Comparison of ENCODE assay signal across 8 cellular contexts in genomic region chr12:40105515-40106201, GRCh38. TPM values are rescaled to one million over a fixed set of nuclear protein-coding genes. Genes with fewer than 3 reads are reported as not detected.
DNase-seq lines count a peak whose midpoint lies in the region; ATAC-seq and TF ChIP-seq lines count a peak whose summit lies in the region.

TSS of gene SLC2A13 (minus strand) at chr12:40106081. CDS start at chr12:40105808, 273 bp downstream.

- peak within 1 kb of the TSS; percentile 63 to 71 for H3K9ac ChIP-seq in duodenal mucosa (ENCODE audit: low read depth in 1 of 2, low read length in 2 of 2)

- H3K27me3 ChIP-seq in duodenal mucosa (ENCODE audit: control insufficient read depth in 1 of 2, insufficient read depth in 2 of 2, low read length in 2 of 2) (no peaks in the 10 kb centered on the region), lung (ENCODE audit: control insufficient read depth, insufficient read depth) (no peaks in the 10 kb centered on the region)

- peak within 1 kb of the TSS; percentile 76 for H3K27ac ChIP-seq in duodenal mucosa (ENCODE audit: low read depth, low read length)
- H3K27ac ChIP-seq in lung (ENCODE audit: low read depth in 1 of 2, low read length in 1 of 2), result peak within 1 kb of the TSS; percentile 70 to 81

- H3K4me3 ChIP-seq in duodenal mucosa (ENCODE audit: low read depth in 1 of 2, low read length in 2 of 2), result peak within 1 kb of the TSS; percentile 84 to 85
- peak within 1 kb of the TSS; percentile 85 for H3K4me3 ChIP-seq in lung

- H3K9me3 ChIP-seq in duodenal mucosa (ENCODE audit: control insufficient read depth in 1 of 2, low read length in 2 of 2) (no peaks in the 10 kb centered on the region), lung (ENCODE audit: control insufficient read depth in 2 of 2, insufficient read depth in 1 of 2, low read length in 1 of 2) (no peaks in the 10 kb centered on the region)

- H3K36me3 ChIP-seq in duodenal mucosa (ENCODE audit: control insufficient read depth in 1 of 2, insufficient read depth in 2 of 2, low read length in 2 of 2), result no peaks in the 10 kb centered on the region
- H3K36me3 ChIP-seq in lung (ENCODE audit: control insufficient read depth in 2 of 2, insufficient read depth in 2 of 2, low read length in 2 of 2), result no peaks in the 10 kb centered on the region

- TF ChIP-seq CTCF in AG09319 (IDR thresholded peaks at IDR 0.05; ENCODE audit: low read depth, low read length), result no peak
- TF ChIP-seq CTCF in lung (IDR thresholded peaks at IDR 0.05; ENCODE audit: control extremely low read depth, extremely low read depth), result no peak

- H3K4me1 ChIP-seq in duodenal mucosa (ENCODE audit: control insufficient read depth in 1 of 2, insufficient read depth in 2 of 2, low read length in 2 of 2) (peaks cover 25 to 34% of the 10 kb centered on the region in 2 donors), lung (ENCODE audit: control insufficient read depth in 2 of 2, insufficient read depth in 2 of 2, low read length in 2 of 2) (peaks cover 4 to 5% of the 10 kb centered on the region in 2 donors)

- 0 to 1% methylated on average over 87 to 97 of the region's 97 CpGs for WGBS in lung, 2 donors

- ATAC-seq in GM18873 (IDR thresholded peaks at IDR 0.05; ENCODE audit: low FRiP score, unreplicated experiment) (peak; percentile 62), HG03103 (IDR thresholded peaks at IDR 0.05; ENCODE audit: low read depth, unreplicated experiment) (peak; percentile 84), lung (ENCODE audit: insufficient read depth, low FRiP score) (peak; percentile 94)

- peak; percentile 28 for DNase-seq in AG09319 (ENCODE audit: extremely low read depth, low read depth)
- peak; percentile 20 for DNase-seq in NCI-H510A treated with DMSO at 0.1 percent for 48 hours (lab: John Stamatoyannopoulos, UW)
- peak; percentile 63 to 68 for DNase-seq in activated CD4-positive, alpha-beta T cell treated with anti-CD3 and anti-CD28 coated beads, Interleukin-2, amount 50 U/mL, for 48 hours
- DNase-seq in lung (ENCODE audit: low spot score), result peak; percentile 62
- peak; percentile 47 to 65 (median 56) for DNase-seq in stimulated activated CD4-positive, alpha-beta T cell treated with anti-CD3 and anti-CD28 coated beads, TNF-alpha, amount 100 ng/mL, for 24 hours (ENCODE audit: low read depth in 3 of 3)

RNA-seq across cellular contexts. Expression of gene SLC2A13, which starts in this region (rescaled TPM):
- 10 to 100 TPM; 11.6 to 21.4 TPM for total RNA-seq in lung
- 1 to 10 TPM; 3.2 TPM for polyA plus RNA-seq in lung

Comparison
In these comparisons a context has a peak if more than half of its experiments do, and no peak if none do; other contexts are left out.
1. Peak in every context shown above with its lines: DNase-seq, ATAC-seq, H3K4me3 ChIP-seq and H3K27ac ChIP-seq.